In genomic region chr1:88777604-88778149, GRCh38 we compare ENCODE assay signal across 15 cellular contexts.
"Had no signal": no experiment of that assay in that cellular context is flagged by ENCODE, and none has a peak within 500 bp of the region (broad histone marks: within the 10 kb centered on the region; RNA-seq: fewer than 3 reads in every experiment).

No MANE protein-coding gene starts in this region.

- H3K27me3 Mint-ChIP-seq: activated CD4-positive, alpha-beta memory T cell treated with anti-CD3 and anti-CD28 coated beads for 36 hours; stimulated activated naive CD8-positive, alpha-beta T cell treated with anti-CD3 and anti-CD28 coated beads, Interleukin-15, Interleukin-2, amounts not matched to agents 100 ng/mL and 50 ng/mL, for 24 hours had no signal

- H3K27me3 ChIP-seq: breast epithelium, neural progenitor cell, ovary had no signal

- H3K36me3 ChIP-seq: breast epithelium, ovary had no signal

- FAIRE-seq: endometrium had no signal

- H3K4me1 ChIP-seq: breast epithelium had no signal

- H3K9ac ChIP-seq: neural progenitor cell had no signal

- H3K9me3 ChIP-seq: breast epithelium, ovary had no signal

- H3K27ac Mint-ChIP-seq: activated CD4-positive, alpha-beta memory T cell treated with anti-CD3 and anti-CD28 coated beads for 36 hours; mesothelial cell of epicardium; neural progenitor cell; stimulated activated naive CD8-positive, alpha-beta T cell treated with anti-CD3 and anti-CD28 coated beads, Interleukin-15, Interleukin-2, amounts not matched to agents 100 ng/mL and 50 ng/mL, for 24 hours had no signal

- H2AFZ ChIP-seq: neural progenitor cell had no signal

- H3K27ac ChIP-seq: breast epithelium, neural progenitor cell, ovary had no signal

- DNase-seq: activated CD4-positive, alpha-beta memory T cell treated with anti-CD3 and anti-CD28 coated beads for 36 hours; activated CD4-positive, alpha-beta T cell treated with anti-CD3 and anti-CD28 coated beads for 1 hour; activated gamma-delta T cell treated with Interleukin-2 at 50 U/mL for 16 hours; activated T-cell treated with anti-CD3 and anti-CD28 coated beads, Interleukin-2, amount 50 U/mL, for 48 hours; aorta; hippocampal formation; left ventricle myocardium superior; ovary; stimulated activated CD4-positive, alpha-beta T cell treated with anti-CD3 and anti-CD28 coated beads, Interleukin-4, amount 100 ng/mL, for 1 hour; stimulated activated CD8-positive, alpha-beta memory T cell treated with anti-CD3 and anti-CD28 coated beads, Interleukin-4, amount 100 ng/mL, for 48 hours had no signal

- H3K9me3 Mint-ChIP-seq: activated CD4-positive, alpha-beta memory T cell treated with anti-CD3 and anti-CD28 coated beads for 36 hours; neural progenitor cell; stimulated activated naive CD8-positive, alpha-beta T cell treated with anti-CD3 and anti-CD28 coated beads, Interleukin-15, Interleukin-2, amounts not matched to agents 100 ng/mL and 50 ng/mL, for 24 hours had no signal

- H3K4me2 ChIP-seq: neural progenitor cell had no signal

- H3K4me1 Mint-ChIP-seq: neural progenitor cell had no signal

- H3K4me3 Mint-ChIP-seq: activated CD4-positive, alpha-beta memory T cell treated with anti-CD3 and anti-CD28 coated beads for 36 hours; mesothelial cell of epicardium; neural progenitor cell; stimulated activated naive CD8-positive, alpha-beta T cell treated with anti-CD3 and anti-CD28 coated beads, Interleukin-15, Interleukin-2, amounts not matched to agents 100 ng/mL and 50 ng/mL, for 24 hours had no signal

- H3K4me3 ChIP-seq: breast epithelium, neural progenitor cell, ovary had no signal
